In the genomic region with DNA sequence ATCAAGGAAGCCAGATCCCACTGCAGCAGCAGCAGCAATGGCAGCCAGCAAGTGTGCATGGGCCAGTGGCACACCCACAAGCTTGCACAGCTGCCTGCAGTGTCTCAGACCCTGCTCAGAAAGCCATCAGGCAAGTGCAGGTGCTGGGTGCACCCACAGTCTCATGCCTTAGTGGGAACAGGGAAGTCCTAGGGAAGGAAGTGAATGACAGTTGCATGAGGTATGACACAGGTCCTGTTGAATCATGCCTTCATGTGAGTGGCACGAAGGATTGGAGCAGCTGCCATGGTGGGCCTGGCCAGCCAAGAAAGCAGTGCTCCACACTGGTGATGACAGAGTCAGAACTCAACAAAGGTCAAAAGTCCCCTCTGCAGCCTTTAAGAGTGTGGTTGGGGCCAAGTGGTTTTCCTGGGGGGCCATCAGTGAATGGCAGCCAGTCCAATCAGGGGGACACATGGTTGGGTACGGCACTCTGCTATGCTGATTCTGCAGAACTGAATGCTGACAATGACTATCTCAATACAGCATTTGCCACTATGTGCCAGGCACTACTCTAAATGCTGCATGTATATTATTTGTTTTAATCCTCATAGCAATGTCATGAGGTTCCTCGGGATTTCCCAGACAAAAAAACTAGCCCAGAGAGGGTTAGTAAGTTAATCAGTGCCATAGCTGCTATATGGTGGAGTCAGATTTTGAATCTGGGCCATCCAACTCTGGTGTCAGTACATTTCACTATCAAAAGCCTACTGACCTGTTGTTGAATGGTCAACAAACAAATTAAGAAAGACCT, we compare ENCODE assay signal across 25 cellular contexts.
DNase-seq lines count a peak whose midpoint lies in the region; ATAC-seq, FAIRE-seq and TF ChIP-seq lines count a peak whose summit lies in the region.
"Had no signal": no experiment of that assay in that cellular context is flagged by ENCODE, and none has a peak within 500 bp of the region (broad histone marks: within the 10 kb centered on the region; RNA-seq: fewer than 3 reads in every experiment).

No MANE protein-coding gene starts in this region.

- no peak overlapping the region for H3K14ac ChIP-seq in IMR-90 (replicated peaks; ENCODE audit: low read depth, low read length)

- no peak overlapping the region for H2BK20ac ChIP-seq in IMR-90 (ENCODE audit: low read depth, low read length)

- H3K18ac ChIP-seq in IMR-90 (ENCODE audit: low read depth, low read length), result no peak overlapping the region

- no peak for TF ChIP-seq EP300 in GM12878 (IDR thresholded peaks at IDR 0.05; ENCODE audit: borderline replicate concordance in 1 of 2, control insufficient read depth in 1 of 2, low read depth in 2 of 2, low read length in 2 of 2)
- no peak for TF ChIP-seq EP300 in sigmoid colon (IDR thresholded peaks at IDR 0.05)

- TF ChIP-seq RAD21 in IMR-90 (IDR thresholded peaks at IDR 0.05; ENCODE audit: low read length), result no peak
- no peak for TF ChIP-seq RAD21 in GM12878 (IDR thresholded peaks at IDR 0.05; ENCODE audit: insufficient read depth, low read depth, low read length)

- WGBS in IMR-90 (ENCODE audit: extremely low coverage in 2 of 2, insufficient read length in 1 of 2), 2 experiments, result 100% methylated on average over 1 of the region's 3 CpGs; no CpG with 5 or more reads in 1 of the 2 experiments
- whole genome bisulfite sequencing in GM12878 (ENCODE audit: insufficient coverage, insufficient replicate concordance, low lambda C conversion rate, missing lambda C conversion rate), result 17% methylated on average over 3 of the region's 3 CpGs
- 79 to 93% methylated on average over 3 of the region's 3 CpGs for WGBS in sigmoid colon, 2 donors
- WGBS in heart right ventricle, 2 donors, result 81 to 92% methylated on average over 3 of the region's 3 CpGs

- SMC1A ChIA-PET in GM12878 (lab: Charles Lee; ENCODE audit: uncharacterized antibody, unreplicated experiment), result interaction anchor here (1.0 to 1.4 kb wide), 3 partner anchors 9 to 37 kb away, joined by 3 to 4 read pairs (median 4); no protein-coding TSS in a partner anchor

- RAD21 ChIA-PET in GM12878 (lab: Charles Lee; ENCODE audit: unreplicated experiment), result no interaction called here

- H3K27ac ChIP-seq in BLaER1 treated with 17β-estradiol and CSF1 and Interleukin-3, amounts not matched to agents 10 nM and 100 nM, result no peak overlapping the region
- no peak overlapping the region for H3K27ac ChIP-seq in IMR-90 (ENCODE audit: insufficient read depth, low read length)
- H3K27ac ChIP-seq in GM12878 (ENCODE audit: control insufficient read depth, insufficient read depth), result no peak overlapping the region
- H3K27ac ChIP-seq in sigmoid colon, result no peak overlapping the region
- no peak overlapping the region for H3K27ac ChIP-seq in heart right ventricle
- H3K27ac ChIP-seq: C4-2B, GM23248 had no signal

- H3K9me3 ChIP-seq in BLaER1 treated with 17β-estradiol and CSF1 and Interleukin-3, amounts not matched to agents 10 nM and 100 nM (replicated peaks in 1 of 11), result peaks cover 4 to 18% (median 13%) of the 10 kb centered on the region in 11 experiments; a peak in 17 of 22 replicates
- H3K9me3 ChIP-seq in IMR-90 (ENCODE audit: control insufficient read depth, insufficient read depth, low read length), result no peaks in the 10 kb centered on the region
- no peaks in the 10 kb centered on the region for H3K9me3 ChIP-seq in GM12878 (replicated peaks; ENCODE audit: control insufficient read depth, insufficient read depth, low read length)
- H3K9me3 ChIP-seq in sigmoid colon, result no peaks in the 10 kb centered on the region
- H3K9me3 ChIP-seq in heart right ventricle, result no peaks in the 10 kb centered on the region

- no peak overlapping the region for H4K8ac ChIP-seq in IMR-90 (ENCODE audit: low read depth in 2 of 2, low read length in 2 of 2)

- H2BK15ac ChIP-seq in IMR-90 (ENCODE audit: low read depth, low read length), result no peak overlapping the region

- no peak overlapping the region for H3K56ac ChIP-seq in IMR-90 (ENCODE audit: extremely low read depth, insufficient read depth, low read length)

- no peak for FAIRE-seq in GM12878 (lab: Jason Lieb, UNC)
- FAIRE-seq: D721Med, urothelium cell line had no signal

- in situ Hi-C loops in IMR-90 (cut with MboI; ENCODE audit: low sequenced_read_pairs) (loop anchor here (25.0 kb wide), 1 partner anchor 530 kb away; the partner anchor contains the start of gene MINDY2), GM12878 (cut with MboI) (no loop called here)

- TF ChIP-seq POLR2A in IMR-90 (IDR thresholded peaks at IDR 0.05; ENCODE audit: low read depth, low read length), result no peak
- no peak for TF ChIP-seq POLR2A in GM12878 (IDR thresholded peaks at IDR 0.05; ENCODE audit: low read depth, low read length)
- TF ChIP-seq POLR2A in sigmoid colon (IDR thresholded peaks at IDR 0.05), result no peak

- no peak overlapping the region for H3K4ac ChIP-seq in IMR-90 (ENCODE audit: low read depth, low read length)

- intact Hi-C loops in IMR-90 (cut with micrococcal nuclease) (no loop called here), GM12878 (cut with micrococcal nuclease; ENCODE audit: unreplicated experiment) (no loop called here), sigmoid colon (cut with DNase I) (no loop called here), heart right ventricle (cut with DNase I) (no loop called here)

- no peak overlapping the region for H2AK9ac ChIP-seq in IMR-90 (replicated peaks; ENCODE audit: low read depth, low read length, poor library complexity)

- H3K79me2 ChIP-seq in GM12878 (ENCODE audit: control insufficient read depth, insufficient read depth, low read length), result no peaks in the 10 kb centered on the region

- no peaks in the 10 kb centered on the region for H3K36me3 ChIP-seq in BLaER1 treated with 17β-estradiol and CSF1 and Interleukin-3, amounts not matched to agents 10 nM and 100 nM
- H3K36me3 ChIP-seq in IMR-90 (ENCODE audit: control insufficient read depth, insufficient read depth, low read length), result no peaks in the 10 kb centered on the region
- H3K36me3 ChIP-seq in GM12878 (ENCODE audit: control insufficient read depth in 2 of 2, insufficient read depth in 2 of 2, low read length in 1 of 2), result no peaks in the 10 kb centered on the region
- no peaks in the 10 kb centered on the region for H3K36me3 ChIP-seq in sigmoid colon
- H3K36me3 ChIP-seq in heart right ventricle, result no peaks in the 10 kb centered on the region

- DNase-seq in IMR-90 (no peak), GM12878 (ENCODE audit: low read depth, low spot score) (no peak), myocyte (ENCODE audit: low read depth) (peak; percentile 95), sigmoid colon (no peak), NCI-H510A (lab: John Stamatoyannopoulos, UW) (no peak), heart right ventricle (no peak)
- DNase-seq: activated CD4-positive, alpha-beta T cell treated with anti-CD3 and anti-CD28 coated beads, Interleukin-2, amount 50 U/mL, for 1 hour; activated CD8-positive, alpha-beta memory T cell treated with anti-CD3 and anti-CD28 coated beads, Interleukin-2, amount 10 ng/mL, durations not matched to agents 7 days and 5 days; aorta; endodermal cell; GM23248; Karpas-422; left cardiac atrium; NCI-H1105; NCI-H2029; NCI-H69; occipital lobe; stimulated activated CD4-positive, alpha-beta T cell treated with anti-CD3 and anti-CD28 coated beads, Interleukin-4, amount 100 ng/mL, for 1 hour had no signal

- no peak overlapping the region for H2BK120ac ChIP-seq in IMR-90 (ENCODE audit: low read depth, low read length)

- ATAC-seq in IMR-90 (ENCODE audit: low read depth), result no peak
- ATAC-seq in GM12878, result peak; percentile 27; the same call in 2 of the 3 replicates
- no peak for ATAC-seq in HG03442 (IDR thresholded peaks at IDR 0.05; ENCODE audit: unreplicated experiment)
- no peak for ATAC-seq in heart right ventricle
- ATAC-seq: activated CD8-positive, alpha-beta memory T cell treated with anti-CD3 and anti-CD28 coated beads, Interleukin-2, amount 10 ng/mL, durations not matched to agents 7 days and 5 days; activated naive CD4-positive, alpha-beta T cell treated with anti-CD3 and anti-CD28 coated beads, Interleukin-2, amount 50 U/mL, for 72 hours; left cardiac atrium; stimulated activated memory B cell treated with anti-CD40 and anti-IgM and Interleukin-4, amounts not matched to agents 10 μg/mL and 1 μg/mL and 100 μg/mL, for 72 hours had no signal

- H3K4me2 ChIP-seq in BLaER1 treated with 17β-estradiol and CSF1 and Interleukin-3, amounts not matched to agents 10 nM and 100 nM, result peak overlapping the region; percentile 9 to 66 (median 47); a peak in 20 of 22 replicates
- no peak overlapping the region for H3K4me2 ChIP-seq in IMR-90 (ENCODE audit: low read depth, low read length)
- H3K4me2 ChIP-seq in GM12878 (ENCODE audit: control insufficient read depth, insufficient read depth), result no peak overlapping the region

- H4K20me1 ChIP-seq in BLaER1 treated with 17β-estradiol and CSF1 and Interleukin-3, amounts not matched to agents 10 nM and 100 nM, result no peaks in the 10 kb centered on the region
- no peaks in the 10 kb centered on the region for H4K20me1 ChIP-seq in IMR-90 (ENCODE audit: insufficient read depth, low read length)
- H4K20me1 ChIP-seq in GM12878 (ENCODE audit: control insufficient read depth, insufficient read depth), result no peaks in the 10 kb centered on the region

- H3K4me3 ChIP-seq in BLaER1 treated with 17β-estradiol and CSF1 and Interleukin-3, amounts not matched to agents 10 nM and 100 nM, result no peak overlapping the region
- H3K4me3 ChIP-seq in IMR-90 (ENCODE audit: insufficient read depth, low read depth, low read length) (no peak overlapping the region), GM12878 (no peak overlapping the region), sigmoid colon (no peak overlapping the region), heart right ventricle (no peak overlapping the region)
- H3K4me3 ChIP-seq: GM23248 had no signal

- no peak overlapping the region for H4K91ac ChIP-seq in IMR-90 (ENCODE audit: insufficient read depth, low read depth, low read length)

- H3K4me1 ChIP-seq in BLaER1 treated with 17β-estradiol and CSF1 and Interleukin-3, amounts not matched to agents 10 nM and 100 nM, result peaks cover 40 to 49% (median 43%) of the 10 kb centered on the region in 10 experiments
- H3K4me1 ChIP-seq in IMR-90 (ENCODE audit: control insufficient read depth, insufficient read depth, low read length) (peaks cover 16% of the 10 kb centered on the region), GM12878 (ENCODE audit: control insufficient read depth, insufficient read depth, low read length) (no peaks in the 10 kb centered on the region), sigmoid colon (peaks cover 0 to 11% (median 7%) of the 10 kb centered on the region in 4 donors), heart right ventricle (peaks cover 5 to 29% (median 21%) of the 10 kb centered on the region in 9 donors)

- 0 out of 2 replicates have a peak, but pooled peaks cover 2% of the 10 kb centered on the region for H3K9me1 ChIP-seq in IMR-90 (ENCODE audit: insufficient read depth, low read length)

- H2BK5ac ChIP-seq in IMR-90 (ENCODE audit: low read depth, low read length, poor library complexity, severe bottlenecking), result no peak overlapping the region

- H3K9ac ChIP-seq in BLaER1 treated with 17β-estradiol and CSF1 and Interleukin-3, amounts not matched to agents 10 nM and 100 nM, result no peak overlapping the region
- H3K9ac ChIP-seq in IMR-90 (ENCODE audit: low read depth, low read length) (no peak overlapping the region), GM12878 (ENCODE audit: control insufficient read depth, insufficient read depth, low read length) (no peak overlapping the region)
- H3K9ac ChIP-seq: GM23248 had no signal

- POLR2A ChIA-PET in IMR-90 (lab: Charles Lee; ENCODE audit: unreplicated experiment), result no interaction called here
- POLR2A ChIA-PET in GM12878 (lab: Charles Lee), result no interaction called here

- CTCF ChIA-PET in IMR-90 (lab: Yijun Ruan, JAX), result interaction anchor here (1.0 kb wide), 1 partner anchor 10 kb away, joined by 3 read pairs; no protein-coding TSS in a partner anchor
- CTCF ChIA-PET in GM12878 (lab: Yijun Ruan, JAX), result interaction anchor here (1.2 kb wide), 1 partner anchor 10 kb away, joined by 5 read pairs; no protein-coding TSS in a partner anchor

- peak overlapping the region; percentile 20; the same call in 1 of the 2 replicates for H2AK5ac ChIP-seq in IMR-90 (ENCODE audit: low read depth, low read length)

- dilution Hi-C loops in IMR-90 (cut with HindIII; ENCODE audit: low sequenced_read_pairs, unreplicated experiment), result no loop called here

- H3K27me3 ChIP-seq in BLaER1 treated with 17β-estradiol and CSF1 and Interleukin-3, amounts not matched to agents 10 nM and 100 nM, result no peaks in the 10 kb centered on the region
- no peaks in the 10 kb centered on the region for H3K27me3 ChIP-seq in IMR-90 (ENCODE audit: control insufficient read depth, insufficient read depth, low read length)
- H3K27me3 ChIP-seq in GM12878 (replicated peaks in 1 of 2; ENCODE audit: control insufficient read depth in 2 of 2, insufficient read depth in 2 of 2, low read length in 1 of 2), result no peaks in the 10 kb centered on the region; a peak in 1 of 4 replicates
- H3K27me3 ChIP-seq in sigmoid colon, result no peaks in the 10 kb centered on the region
- no peaks in the 10 kb centered on the region for H3K27me3 ChIP-seq in heart right ventricle

- BruUV-seq in IMR-90 (replicated peaks; lab: Mats Ljungman, UMichigan) (no TSS peak), GM12878 (replicated peaks; lab: Mats Ljungman, UMichigan) (no TSS peak)

- no peak overlapping the region for H4K5ac ChIP-seq in IMR-90 (ENCODE audit: low read depth, low read length)

- H2AFZ ChIP-seq in IMR-90 (replicated peaks; ENCODE audit: low read length, poor library complexity) (no peak overlapping the region), GM12878 (ENCODE audit: control insufficient read depth, low read depth, low read length) (no peak overlapping the region)
- H2AFZ ChIP-seq: GM23248 had no signal

- no peak overlapping the region for H3K23ac ChIP-seq in IMR-90 (ENCODE audit: low read depth, low read length)

- TF ChIP-seq CTCF in IMR-90 (conservative IDR thresholded peaks at IDR 0.05; ENCODE audit: low read depth, low read length) (no peak), GM12878 (IDR thresholded peaks at IDR 0.05 in 2 of 3, conservative IDR thresholded peaks at IDR 0.05 in 1 of 3; ENCODE audit: control insufficient read depth in 2 of 3, extremely low read depth in 1 of 3, insufficient read depth in 1 of 3, low read depth in 3 of 3, low read length in 3 of 3) (no peak), sigmoid colon (IDR thresholded peaks at IDR 0.05) (no peak), heart right ventricle (IDR thresholded peaks at IDR 0.05) (no peak)

- peaks cover 0 to 5% of the 10 kb centered on the region in 2 experiments; a peak in 1 of 4 replicates for H3K79me1 ChIP-seq in IMR-90 (ENCODE audit: low read depth in 1 of 2, low read length in 2 of 2)

Comparison
In these comparisons a context has a peak if more than half of its experiments do, and no peak if none do; other contexts are left out.
1. H3K4me2 ChIP-seq: peak in BLaER1 treated with 17β-estradiol and CSF1 and Interleukin-3, amounts not matched to agents 10 nM and 100 nM (11 of 11); none in IMR-90 (single experiment) and GM12878 (single experiment).